ENCODE assay signal across 28 cellular contexts in the genomic region with DNA sequence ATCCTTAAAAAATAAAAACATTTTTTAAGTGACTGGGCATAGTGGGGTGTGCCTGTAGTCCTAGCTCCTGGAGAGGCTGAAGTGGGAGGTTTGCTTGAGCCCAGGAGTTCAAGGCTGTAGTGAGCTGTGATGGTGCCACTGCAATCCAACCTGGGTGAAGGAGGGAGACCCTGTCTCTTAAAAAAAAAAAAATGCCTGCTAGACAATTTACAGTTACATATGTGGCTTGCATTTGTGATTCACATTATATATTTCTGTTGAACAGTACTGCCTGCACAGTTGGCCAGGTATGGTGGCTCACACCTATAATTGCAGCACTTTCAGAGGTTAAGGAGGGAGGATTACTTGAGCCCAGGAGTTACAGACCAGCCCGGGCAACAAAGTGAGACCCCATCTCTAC. TPM values are rescaled to one million over a fixed set of nuclear protein-coding genes. Genes with fewer than 3 reads are reported as not detected.
A peak's percentile ranks its signal among the peaks of the same experiment; 100 is the strongest.
DNase-seq lines count a peak whose midpoint lies in the region; ATAC-seq, FAIRE-seq and TF ChIP-seq lines count a peak whose summit lies in the region.
"Had no signal": no experiment of that assay in that cellular context is flagged by ENCODE, and none has a peak within 500 bp of the region (broad histone marks: within the 10 kb centered on the region; RNA-seq: fewer than 3 reads in every experiment).

No MANE protein-coding gene starts in this region.

- peaks cover 4% of the 10 kb centered on the region for H4K20me1 ChIP-seq in K562 (replicated peaks; ENCODE audit: control insufficient read depth, insufficient read depth, low read length)

- DNase-seq in activated naive CD4-positive, alpha-beta T cell treated with Interleukin-2 at 50 U/mL for 16 hours: no peak
- no peak for DNase-seq in T-cell
- no peak for DNase-seq in K562 (ENCODE audit: extremely low read depth in 1 of 4, low spot score in 3 of 4)
- DNase-seq in stimulated activated effector memory CD8-positive, alpha-beta T cell treated with anti-CD3 and anti-CD28 coated beads, Interleukin-12 subunit alpha, Interleukin-12 subunit beta, amount 100 ng/mL, for 72 hours (ENCODE audit: low spot score in 2 of 2): peak in 1 of 2 donors; percentile 50
- DNase-seq in left ventricle myocardium superior: no peak
- DNase-seq: activated CD4-positive, alpha-beta T cell treated with anti-CD3 and anti-CD28 coated beads for 1 hour; colonic mucosa; DMS79; hypothalamus; Karpas-422; mucosa of descending colon; MV-4-11; NCI-H2171; NCI-H69; psoas muscle; SK-N-SH; stimulated activated CD4-positive, alpha-beta T cell treated with anti-CD3 and anti-CD28 coated beads, Interleukin-2, amount 100 ng/mL, for 24 hours; stimulated activated naive B cell treated with anti-CD40 and anti-IgM and Interleukin-4, amounts not matched to agents 10 μg/mL and 1 μg/mL and 100 μg/mL, for 72 hours; thyroid gland had no signal

- intact Hi-C loops in K562 (cut with micrococcal nuclease): no loop called here
- intact Hi-C loops in left ventricle myocardium superior (cut with micrococcal nuclease): no loop called here

- peaks cover 13% of the 10 kb centered on the region in 2 experiments for H3K4me1 ChIP-seq in K562 (replicated peaks in 1 of 2; ENCODE audit: control insufficient read depth in 2 of 2, insufficient read depth in 2 of 2, low read length in 2 of 2)
- H3K4me1 ChIP-seq: colonic mucosa had no signal

- no peak for TF ChIP-seq RAD21 in K562 (CRISPR knock-in tag; conservative IDR thresholded peaks at IDR 0.05 in 1 of 2, IDR thresholded peaks at IDR 0.05 in 1 of 2)

- peak; percentile 23 to 40 (median 30) for ATAC-seq in T-cell (replicated peaks in 1 of 4)
- no peak for ATAC-seq in K562
- no peak for ATAC-seq in stimulated activated effector memory CD8-positive, alpha-beta T cell treated with anti-CD3 and anti-CD28 coated beads, Interleukin-12 subunit alpha, Interleukin-12 subunit beta, amount 100 ng/mL, for 72 hours
- ATAC-seq in HG02970 (IDR thresholded peaks at IDR 0.05; ENCODE audit: low FRiP score, unreplicated experiment): no peak
- ATAC-seq in left ventricle myocardium superior: no peak
- ATAC-seq in HG03159 (IDR thresholded peaks at IDR 0.05; ENCODE audit: unreplicated experiment): no peak
- ATAC-seq: gastroesophageal sphincter; mucosa of descending colon; psoas muscle; stimulated activated naive B cell treated with anti-CD40 and anti-IgM and Interleukin-4, amounts not matched to agents 10 μg/mL and 1 μg/mL and 100 μg/mL, for 72 hours had no signal

- no peak overlapping the region for H2AFZ ChIP-seq in K562 (ENCODE audit: low read depth, low read length)

- TF ChIP-seq CTCF in K562 (IDR thresholded peaks at IDR 0.05 in 2 of 3, conservative IDR thresholded peaks at IDR 0.05 in 1 of 3; ENCODE audit: insufficient read depth in 2 of 3, low read depth in 1 of 3, low read length in 3 of 3): no peak

- peak overlapping the region; percentile 77 for H3K27ac Mint-ChIP-seq in activated naive CD4-positive, alpha-beta T cell treated with anti-CD3 and anti-CD28 coated beads, Interleukin-2, amount 50 U/mL, for 24 hours
- H3K27ac Mint-ChIP-seq in T-cell: peak overlapping the region; percentile 95
- H3K27ac Mint-ChIP-seq in stimulated activated effector memory CD8-positive, alpha-beta T cell treated with anti-CD3 and anti-CD28 coated beads, Interleukin-12 subunit alpha, Interleukin-12 subunit beta, amount 100 ng/mL, for 72 hours: peak overlapping the region; percentile 84

- CTCF ChIA-PET in T-cell (lab: Charles Lee) (interaction anchor here in 1 of 2 donors (0.7 kb wide), 1 partner anchor 1028 kb away, joined by 4 read pairs; no protein-coding TSS in a partner anchor), K562 (lab: Yijun Ruan, JAX; ENCODE audit: low intra/inter-chr PET ratio) (no interaction called here)

- no peak for TF ChIP-seq EP300 in K562 (IDR thresholded peaks at IDR 0.05; ENCODE audit: low read length)

- H3K4me2 ChIP-seq in K562 (ENCODE audit: insufficient read depth, low read length): no peak overlapping the region
- H3K4me2 ChIP-seq: SK-N-SH had no signal

- no peaks in the 10 kb centered on the region for H3K27me3 ChIP-seq in K562 (ENCODE audit: control insufficient read depth in 2 of 2, insufficient read depth in 2 of 2, low read length in 2 of 2)
- H3K27me3 ChIP-seq: colonic mucosa, gastroesophageal sphincter, thyroid gland had no signal

- no peaks in the 10 kb centered on the region for H3K9me3 ChIP-seq in K562 (replicated peaks; ENCODE audit: control insufficient read depth, insufficient read depth, low read depth, low read length)
- H3K9me3 ChIP-seq: colonic mucosa, gastroesophageal sphincter, mucosa of descending colon, psoas muscle, SK-N-SH, thyroid gland had no signal

- BruUV-seq in K562 (replicated peaks; lab: Mats Ljungman, UMichigan): no TSS peak

- FAIRE-seq in K562 (lab: Jason Lieb, UNC): no peak
- FAIRE-seq: HTR-8/SVneo, islet of Langerhans, TTC549 had no signal

- H3K9me3 Mint-ChIP-seq in activated naive CD4-positive, alpha-beta T cell treated with anti-CD3 and anti-CD28 coated beads, Interleukin-2, amount 50 U/mL, for 24 hours: no peaks in the 10 kb centered on the region
- H3K9me3 Mint-ChIP-seq in T-cell: no peaks in the 10 kb centered on the region
- no peaks in the 10 kb centered on the region for H3K9me3 Mint-ChIP-seq in stimulated activated effector memory CD8-positive, alpha-beta T cell treated with anti-CD3 and anti-CD28 coated beads, Interleukin-12 subunit alpha, Interleukin-12 subunit beta, amount 100 ng/mL, for 72 hours
- H3K9me3 Mint-ChIP-seq: stimulated activated naive B cell treated with anti-CD40 and anti-IgM and Interleukin-4, amounts not matched to agents 10 μg/mL and 1 μg/mL and 100 μg/mL, for 72 hours had no signal

- no peaks in the 10 kb centered on the region for H3K27me3 Mint-ChIP-seq in activated naive CD4-positive, alpha-beta T cell treated with anti-CD3 and anti-CD28 coated beads, Interleukin-2, amount 50 U/mL, for 24 hours
- no peaks in the 10 kb centered on the region for H3K27me3 Mint-ChIP-seq in T-cell
- H3K27me3 Mint-ChIP-seq: stimulated activated naive B cell treated with anti-CD40 and anti-IgM and Interleukin-4, amounts not matched to agents 10 μg/mL and 1 μg/mL and 100 μg/mL, for 72 hours had no signal

- in situ Hi-C loops in K562 (cut with MboI): no loop called here

- 73% methylated on average over 1 of the region's 1 CpG for WGBS in K562 (ENCODE audit: insufficient coverage, low coverage, missing lambda C conversion rate)

- POLR2A ChIA-PET in T-cell (lab: Charles Lee) (interaction anchor here in 1 of 2 donors (0.7 kb wide), 1 partner anchor 23 kb away, joined by 4 read pairs; no protein-coding TSS in a partner anchor), K562 (lab: Yijun Ruan, JAX) (interaction anchor here (1.0 to 5.0 kb wide), 3 partner anchors 9 to 22 kb away, joined by 3 to 28 read pairs (median 8); no protein-coding TSS in a partner anchor)

- H3K9ac ChIP-seq in K562 (ENCODE audit: insufficient read depth in 1 of 2, low read depth in 2 of 2, low read length in 2 of 2): no peak overlapping the region
- H3K9ac ChIP-seq: SK-N-SH had no signal

- no peak overlapping the region for H3K27ac ChIP-seq in K562 (ENCODE audit: extremely low read depth, low read depth, low read length)
- H3K27ac ChIP-seq: colonic mucosa, gastroesophageal sphincter, RWPE1, thyroid gland had no signal

- H3K4me3 ChIP-seq in K562: no peak overlapping the region
- H3K4me3 ChIP-seq: colonic mucosa, gastroesophageal sphincter, mucosa of descending colon, psoas muscle, skin epidermis, thyroid gland had no signal

- peaks cover 24% of the 10 kb centered on the region for H3K36me3 ChIP-seq in K562 (ENCODE audit: control insufficient read depth, insufficient read depth, low read length)
- H3K36me3 ChIP-seq: colonic mucosa, thyroid gland had no signal

- H3K9me1 ChIP-seq in K562 (ENCODE audit: control insufficient read depth, insufficient read depth, low read length): no peaks in the 10 kb centered on the region

- peaks cover 31% of the 10 kb centered on the region for H3K79me2 ChIP-seq in K562 (ENCODE audit: control insufficient read depth, insufficient read depth, low read length)

- no peak for TF ChIP-seq POLR2A in K562 (conservative IDR thresholded peaks at IDR 0.05)

- H3K4me1 Mint-ChIP-seq in activated naive CD4-positive, alpha-beta T cell treated with anti-CD3 and anti-CD28 coated beads, Interleukin-2, amount 50 U/mL, for 24 hours: peaks cover 47% of the 10 kb centered on the region
- peaks cover 45 to 49% (median 48%) of the 10 kb centered on the region in 3 donors for H3K4me1 Mint-ChIP-seq in T-cell
- H3K4me1 Mint-ChIP-seq in stimulated activated effector memory CD8-positive, alpha-beta T cell treated with anti-CD3 and anti-CD28 coated beads, Interleukin-12 subunit alpha, Interleukin-12 subunit beta, amount 100 ng/mL, for 72 hours: peaks cover 46% of the 10 kb centered on the region

- H3K36me3 Mint-ChIP-seq in activated naive CD4-positive, alpha-beta T cell treated with anti-CD3 and anti-CD28 coated beads, Interleukin-2, amount 50 U/mL, for 24 hours: peaks cover 2% of the 10 kb centered on the region
- H3K36me3 Mint-ChIP-seq in T-cell: peaks cover 8% of the 10 kb centered on the region
- H3K36me3 Mint-ChIP-seq in stimulated activated effector memory CD8-positive, alpha-beta T cell treated with anti-CD3 and anti-CD28 coated beads, Interleukin-12 subunit alpha, Interleukin-12 subunit beta, amount 100 ng/mL, for 72 hours: peaks cover 76% of the 10 kb centered on the region

- peak overlapping the region; percentile 85 for H3K4me3 Mint-ChIP-seq in activated naive CD4-positive, alpha-beta T cell treated with anti-CD3 and anti-CD28 coated beads, Interleukin-2, amount 50 U/mL, for 24 hours
- H3K4me3 Mint-ChIP-seq in T-cell: peak overlapping the region; percentile 73 to 78 (median 75)
- H3K4me3 Mint-ChIP-seq in stimulated activated effector memory CD8-positive, alpha-beta T cell treated with anti-CD3 and anti-CD28 coated beads, Interleukin-12 subunit alpha, Interleukin-12 subunit beta, amount 100 ng/mL, for 72 hours: peak overlapping the region; percentile 65
- H3K4me3 Mint-ChIP-seq: stimulated activated naive B cell treated with anti-CD40 and anti-IgM and Interleukin-4, amounts not matched to agents 10 μg/mL and 1 μg/mL and 100 μg/mL, for 72 hours had no signal

RNA-seq across cellular contexts. Expression of a gene that starts 23.4 kb away (rescaled TPM):
- 100 to 1,000 TPM in 2 of 5 donors, 10 to 100 TPM in 3; 80.0 to 115 (median 96.5) TPM for total RNA-seq in T-cell
- total RNA-seq in K562 (2011; cell fraction: chromatin; rRNA removed; ENCODE audit: low replicate concordance): 33.0 and 62.9 TPM in 2 replicates
- 18.7 and 27.0 TPM in 2 replicates for total RNA-seq in K562 (2011; cell fraction: nucleolus; rRNA removed)
- total RNA-seq in K562 (2011; cell fraction: nucleoplasm; rRNA removed): 39.3 and 60.0 TPM in 2 replicates
- total RNA-seq in K562 (2014; rRNA removed): 96.0 and 112 TPM in 2 replicates
- 66.5 and 77.2 TPM in 2 replicates for total RNA-seq in K562 (2014; rRNA removed; fragmentation: Illumina TruSeq; extraction: Trizol)
- 82.4 and 82.7 TPM in 2 replicates for total RNA-seq in K562 (2015; rRNA removed; fragmentation: Illumina TruSeq; extraction: Trizol)
- 78.4 and 79.1 TPM in 2 replicates for total RNA-seq in K562 (2021)
- 39.5 and 51.6 TPM in 2 replicates for polyA plus RNA-seq in K562 (2011; rRNA removed)
- polyA plus RNA-seq in K562 (2011; cell fraction: cytosol; rRNA removed): 13.4 and 25.1 TPM in 2 replicates
- 11.6 and 16.0 TPM in 2 replicates for polyA plus RNA-seq in K562 (2011; cell fraction: nucleus; rRNA removed)
- 45.5 and 88.1 TPM in 2 replicates for polyA plus RNA-seq in K562 (2012)
- 63.9 and 69.6 TPM in 2 replicates for polyA plus RNA-seq in K562 (2014; fragmentation: Illumina TruSeq; extraction: Trizol)
- 10 to 100 TPM; 22.0 to 40.7 TPM for polyA plus RNA-seq in K562 (2014; fragmentation: Nextera tagmentation; extraction: Ambion mirVana)
- 43.2 and 63.6 TPM in 2 replicates for polyA plus RNA-seq in K562 (2014; rRNA removed)
- polyA minus RNA-seq in K562 (2011; rRNA and poly(A)+ RNA removed): 128 and 129 TPM in 2 replicates
- 49.1 and 63.1 TPM in 2 replicates for polyA minus RNA-seq in K562 (2011; cell fraction: cytosol; rRNA and poly(A)+ RNA removed)
- polyA minus RNA-seq in K562 (2011; cell fraction: nucleus; rRNA and poly(A)+ RNA removed): 13.6 and 20.1 TPM in 2 replicates
- 24.2 TPM for total RNA-seq in left ventricle myocardium superior

RNA-seq across cellular contexts. Expression of a gene that starts 57.3 kb away (rescaled TPM):
- 10 to 100 TPM; 19.4 to 23.0 (median 20.1) TPM for total RNA-seq in T-cell
- 97.0 and 121 TPM in 2 replicates for total RNA-seq in K562 (2011; cell fraction: chromatin; rRNA removed; ENCODE audit: low replicate concordance)
- total RNA-seq in K562 (2011; cell fraction: nucleolus; rRNA removed): 54.0 and 57.9 TPM in 2 replicates
- total RNA-seq in K562 (2011; cell fraction: nucleoplasm; rRNA removed): 82.9 and 126 TPM in 2 replicates
- 13.8 and 19.7 TPM in 2 replicates for total RNA-seq in K562 (2014; rRNA removed)
- total RNA-seq in K562 (2014; rRNA removed; fragmentation: Illumina TruSeq; extraction: Trizol): 12.9 and 13.5 TPM in 2 replicates
- 13.1 and 15.7 TPM in 2 replicates for total RNA-seq in K562 (2015; rRNA removed; fragmentation: Illumina TruSeq; extraction: Trizol)
- 13.8 and 14.1 TPM in 2 replicates for total RNA-seq in K562 (2021)
- polyA plus RNA-seq in K562 (2011; rRNA removed): 25.4 and 30.6 TPM in 2 replicates
- polyA plus RNA-seq in K562 (2011; cell fraction: cytosol; rRNA removed): 17.8 and 22.0 TPM in 2 replicates
- polyA plus RNA-seq in K562 (2011; cell fraction: nucleus; rRNA removed): 54.6 and 63.5 TPM in 2 replicates
- 10.0 and 12.1 TPM in 2 replicates for polyA plus RNA-seq in K562 (2012)
- 14.9 and 19.6 TPM in 2 replicates for polyA plus RNA-seq in K562 (2014; fragmentation: Illumina TruSeq; extraction: Trizol)
- polyA plus RNA-seq in K562 (2014; fragmentation: Nextera tagmentation; extraction: Ambion mirVana): 1 to 10 TPM; 5.1 to 7.6 TPM
- 11.3 and 15.0 TPM in 2 replicates for polyA plus RNA-seq in K562 (2014; rRNA removed)
- polyA minus RNA-seq in K562 (2011; rRNA and poly(A)+ RNA removed): 33.5 and 33.7 TPM in 2 replicates
- polyA minus RNA-seq in K562 (2011; cell fraction: cytosol; rRNA and poly(A)+ RNA removed): 16.2 and 19.0 TPM in 2 replicates
- polyA minus RNA-seq in K562 (2011; cell fraction: nucleus; rRNA and poly(A)+ RNA removed): 21.9 and 37.4 TPM in 2 replicates
- 10.7 TPM for total RNA-seq in left ventricle myocardium superior

Comparison
In these comparisons a context has a peak if more than half of its experiments do, and no peak if none do; other contexts are left out.
1. ATAC-seq: peak in T-cell (4 of 4); none in K562 (single experiment), stimulated activated effector memory CD8-positive, alpha-beta T cell treated with anti-CD3 and anti-CD28 coated beads, Interleukin-12 subunit alpha, Interleukin-12 subunit beta, amount 100 ng/mL, for 72 hours (single experiment), HG02970 (single experiment), left ventricle myocardium superior (single experiment) and HG03159 (single experiment).
2. Peak in every context shown above with its lines, with median percentiles within 50 percentile points of each other: H3K27ac Mint-ChIP-seq and H3K4me3 Mint-ChIP-seq.